1 cellular context compared by ENCODE assay signal in the genomic region with DNA sequence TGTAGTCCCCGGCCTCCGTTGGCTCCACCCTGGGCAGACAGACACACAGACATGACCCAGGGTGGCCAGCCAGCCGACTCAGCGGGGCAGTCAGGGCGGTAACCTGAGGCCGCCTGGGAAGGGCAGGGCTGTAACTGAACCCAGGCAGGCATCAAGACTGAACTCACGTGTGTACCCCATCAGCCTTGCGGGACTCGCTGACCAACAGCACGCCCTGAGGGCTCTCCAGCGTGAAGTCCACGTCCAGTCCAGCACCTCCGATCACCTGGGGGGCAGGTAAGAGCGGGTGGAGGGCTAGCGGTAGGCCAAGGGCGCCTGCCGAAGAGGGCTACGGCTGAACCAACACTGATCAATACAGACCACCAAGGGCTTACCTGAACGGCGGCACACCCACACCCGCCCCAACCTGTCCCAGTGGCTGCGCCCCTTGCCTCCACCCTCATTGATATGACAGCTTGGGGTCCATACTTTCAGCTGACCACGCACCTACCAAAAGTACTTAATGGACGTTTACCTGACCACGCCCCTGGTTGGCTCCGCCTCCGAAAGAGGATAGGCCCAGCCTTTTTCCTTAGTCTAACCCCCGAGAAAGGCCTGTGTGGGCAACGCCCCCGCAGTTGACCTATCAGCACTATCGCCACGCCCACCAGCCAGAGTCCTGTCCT.
TF ChIP-seq lines count a peak whose summit lies in the region.

No MANE protein-coding gene starts in this region.

TF ChIP-seq in HepG2, 621 proteins besides CTCF, POLR2A, EP300 and RAD21 (continues in another document):
- TF ChIP-seq ZNF576 (CRISPR knock-in tag; IDR thresholded peaks at IDR 0.05): 0 out of 2 replicates have a peak, but pooled peaks have one; percentile 52
- TF ChIP-seq SOX5 (CRISPR knock-in tag; IDR thresholded peaks at IDR 0.05; ENCODE audit: borderline replicate concordance): no peak
- TF ChIP-seq LCORL (IDR thresholded peaks at IDR 0.05): no peak
- no peak for TF ChIP-seq LCORL (CRISPR knock-in tag; IDR thresholded peaks at IDR 0.05)
- TF ChIP-seq ZNF318 (CRISPR knock-in tag; IDR thresholded peaks at IDR 0.05): 0 out of 2 replicates have a peak, but pooled peaks have one; percentile 23
- no peak for TF ChIP-seq SRSF9 (IDR thresholded peaks at IDR 0.05; ENCODE audit: borderline replicate concordance, insufficient read depth, low read depth, low read length, poor library complexity, severe bottlenecking)
- no peak for TF ChIP-seq SSRP1 (CRISPR knock-in tag; IDR thresholded peaks at IDR 0.05)
- TF ChIP-seq, protein P1, sequence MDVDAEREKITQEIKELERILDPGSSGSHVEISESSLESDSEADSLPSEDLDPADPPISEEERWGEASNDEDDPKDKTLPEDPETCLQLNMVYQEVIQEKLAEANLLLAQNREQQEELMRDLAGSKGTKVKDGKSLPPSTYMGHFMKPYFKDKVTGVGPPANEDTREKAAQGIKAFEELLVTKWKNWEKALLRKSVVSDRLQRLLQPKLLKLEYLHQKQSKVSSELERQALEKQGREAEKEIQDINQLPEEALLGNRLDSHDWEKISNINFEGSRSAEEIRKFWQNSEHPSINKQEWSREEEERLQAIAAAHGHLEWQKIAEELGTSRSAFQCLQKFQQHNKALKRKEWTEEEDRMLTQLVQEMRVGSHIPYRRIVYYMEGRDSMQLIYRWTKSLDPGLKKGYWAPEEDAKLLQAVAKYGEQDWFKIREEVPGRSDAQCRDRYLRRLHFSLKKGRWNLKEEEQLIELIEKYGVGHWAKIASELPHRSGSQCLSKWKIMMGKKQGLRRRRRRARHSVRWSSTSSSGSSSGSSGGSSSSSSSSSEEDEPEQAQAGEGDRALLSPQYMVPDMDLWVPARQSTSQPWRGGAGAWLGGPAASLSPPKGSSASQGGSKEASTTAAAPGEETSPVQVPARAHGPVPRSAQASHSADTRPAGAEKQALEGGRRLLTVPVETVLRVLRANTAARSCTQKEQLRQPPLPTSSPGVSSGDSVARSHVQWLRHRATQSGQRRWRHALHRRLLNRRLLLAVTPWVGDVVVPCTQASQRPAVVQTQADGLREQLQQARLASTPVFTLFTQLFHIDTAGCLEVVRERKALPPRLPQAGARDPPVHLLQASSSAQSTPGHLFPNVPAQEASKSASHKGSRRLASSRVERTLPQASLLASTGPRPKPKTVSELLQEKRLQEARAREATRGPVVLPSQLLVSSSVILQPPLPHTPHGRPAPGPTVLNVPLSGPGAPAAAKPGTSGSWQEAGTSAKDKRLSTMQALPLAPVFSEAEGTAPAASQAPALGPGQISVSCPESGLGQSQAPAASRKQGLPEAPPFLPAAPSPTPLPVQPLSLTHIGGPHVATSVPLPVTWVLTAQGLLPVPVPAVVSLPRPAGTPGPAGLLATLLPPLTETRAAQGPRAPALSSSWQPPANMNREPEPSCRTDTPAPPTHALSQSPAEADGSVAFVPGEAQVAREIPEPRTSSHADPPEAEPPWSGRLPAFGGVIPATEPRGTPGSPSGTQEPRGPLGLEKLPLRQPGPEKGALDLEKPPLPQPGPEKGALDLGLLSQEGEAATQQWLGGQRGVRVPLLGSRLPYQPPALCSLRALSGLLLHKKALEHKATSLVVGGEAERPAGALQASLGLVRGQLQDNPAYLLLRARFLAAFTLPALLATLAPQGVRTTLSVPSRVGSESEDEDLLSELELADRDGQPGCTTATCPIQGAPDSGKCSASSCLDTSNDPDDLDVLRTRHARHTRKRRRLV (CRISPR knock-in tag; IDR thresholded peaks at IDR 0.05): peak; percentile 2; the same call in 1 of the 2 replicates
- no peak for TF ChIP-seq KAT2B (IDR thresholded peaks at IDR 0.05; ENCODE audit: borderline replicate concordance, low read depth, low read length)
- TF ChIP-seq, protein P2, sequence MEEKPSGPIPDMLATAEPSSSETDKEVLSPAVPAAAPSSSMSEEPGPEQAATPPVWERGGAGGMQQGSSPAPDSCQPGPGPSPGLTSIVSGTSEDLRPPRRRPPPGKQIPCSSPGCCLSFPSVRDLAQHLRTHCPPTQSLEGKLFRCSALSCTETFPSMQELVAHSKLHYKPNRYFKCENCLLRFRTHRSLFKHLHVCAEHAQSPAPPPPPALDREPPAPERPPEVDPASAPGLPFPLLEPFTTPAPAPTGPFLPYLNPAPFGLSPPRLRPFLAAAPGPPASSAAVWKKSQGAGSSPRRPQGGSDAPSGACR (CRISPR knock-in tag; IDR thresholded peaks at IDR 0.05): 0 out of 2 replicates have a peak, but pooled peaks have one; percentile 20
- peak; percentile 27; the same call in 1 of the 2 replicates for TF ChIP-seq ZNF253 (CRISPR knock-in tag; IDR thresholded peaks at IDR 0.05; ENCODE audit: borderline replicate concordance)
- no peak for TF ChIP-seq ZNF883 (CRISPR knock-in tag; IDR thresholded peaks at IDR 0.05; ENCODE audit: not compliant biosample characterization)
- TF ChIP-seq HIVEP1 (CRISPR knock-in tag; IDR thresholded peaks at IDR 0.05): peak; percentile 46; the same call in 1 of the 2 replicates
- no peak for TF ChIP-seq ZNF513 (CRISPR knock-in tag; conservative IDR thresholded peaks at IDR 0.05)
- no peak for TF ChIP-seq SMARCC2 (IDR thresholded peaks at IDR 0.05)
- TF ChIP-seq ATF5 (CRISPR knock-in tag; IDR thresholded peaks at IDR 0.05; ENCODE audit: low read depth): 0 out of 2 replicates have a peak, but pooled peaks have one; percentile 38
- TF ChIP-seq YEATS2 (CRISPR knock-in tag; IDR thresholded peaks at IDR 0.05; ENCODE audit: borderline replicate concordance): no peak
- TF ChIP-seq KLF11 (CRISPR knock-in tag; IDR thresholded peaks at IDR 0.05): no peak
- no peak for TF ChIP-seq ZNF563 (CRISPR knock-in tag; IDR thresholded peaks at IDR 0.05)
- no peak for TF ChIP-seq SIX1 (CRISPR knock-in tag; IDR thresholded peaks at IDR 0.05; ENCODE audit: borderline replicate concordance)
- TF ChIP-seq, protein P3, sequence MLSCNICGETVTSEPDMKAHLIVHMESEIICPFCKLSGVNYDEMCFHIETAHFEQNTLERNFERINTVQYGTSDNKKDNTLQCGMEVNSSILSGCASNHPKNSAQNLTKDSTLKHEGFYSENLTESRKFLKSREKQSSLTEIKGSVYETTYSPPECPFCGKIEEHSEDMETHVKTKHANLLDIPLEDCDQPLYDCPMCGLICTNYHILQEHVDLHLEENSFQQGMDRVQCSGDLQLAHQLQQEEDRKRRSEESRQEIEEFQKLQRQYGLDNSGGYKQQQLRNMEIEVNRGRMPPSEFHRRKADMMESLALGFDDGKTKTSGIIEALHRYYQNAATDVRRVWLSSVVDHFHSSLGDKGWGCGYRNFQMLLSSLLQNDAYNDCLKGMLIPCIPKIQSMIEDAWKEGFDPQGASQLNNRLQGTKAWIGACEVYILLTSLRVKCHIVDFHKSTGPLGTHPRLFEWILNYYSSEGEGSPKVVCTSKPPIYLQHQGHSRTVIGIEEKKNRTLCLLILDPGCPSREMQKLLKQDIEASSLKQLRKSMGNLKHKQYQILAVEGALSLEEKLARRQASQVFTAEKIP (CRISPR knock-in tag; IDR thresholded peaks at IDR 0.05; ENCODE audit: borderline replicate concordance): no peak
- no peak for TF ChIP-seq ZNF891 (CRISPR knock-in tag; IDR thresholded peaks at IDR 0.05)
- TF ChIP-seq ZNF274 (CRISPR knock-in tag; IDR thresholded peaks at IDR 0.05): no peak
- TF ChIP-seq, protein P4, sequence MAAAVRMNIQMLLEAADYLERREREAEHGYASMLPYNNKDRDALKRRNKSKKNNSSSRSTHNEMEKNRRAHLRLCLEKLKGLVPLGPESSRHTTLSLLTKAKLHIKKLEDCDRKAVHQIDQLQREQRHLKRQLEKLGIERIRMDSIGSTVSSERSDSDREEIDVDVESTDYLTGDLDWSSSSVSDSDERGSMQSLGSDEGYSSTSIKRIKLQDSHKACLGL (CRISPR knock-in tag; IDR thresholded peaks at IDR 0.05): 0 out of 2 replicates have a peak, but pooled peaks have one; percentile 57
- TF ChIP-seq, protein P5, sequence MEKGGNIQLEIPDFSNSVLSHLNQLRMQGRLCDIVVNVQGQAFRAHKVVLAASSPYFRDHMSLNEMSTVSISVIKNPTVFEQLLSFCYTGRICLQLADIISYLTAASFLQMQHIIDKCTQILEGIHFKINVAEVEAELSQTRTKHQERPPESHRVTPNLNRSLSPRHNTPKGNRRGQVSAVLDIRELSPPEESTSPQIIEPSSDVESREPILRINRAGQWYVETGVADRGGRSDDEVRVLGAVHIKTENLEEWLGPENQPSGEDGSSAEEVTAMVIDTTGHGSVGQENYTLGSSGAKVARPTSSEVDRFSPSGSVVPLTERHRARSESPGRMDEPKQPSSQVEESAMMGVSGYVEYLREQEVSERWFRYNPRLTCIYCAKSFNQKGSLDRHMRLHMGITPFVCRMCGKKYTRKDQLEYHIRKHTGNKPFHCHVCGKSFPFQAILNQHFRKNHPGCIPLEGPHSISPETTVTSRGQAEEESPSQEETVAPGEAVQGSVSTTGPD (CRISPR knock-in tag; IDR thresholded peaks at IDR 0.05): peak; percentile 26; the same call in 1 of the 2 replicates
- TF ChIP-seq TOPORS (CRISPR knock-in tag; IDR thresholded peaks at IDR 0.05): no peak
- TF ChIP-seq IRF2 (CRISPR knock-in tag; IDR thresholded peaks at IDR 0.05): no peak
- TF ChIP-seq XRCC5 (optimal IDR thresholded peaks at IDR 0.05; ENCODE audit: low read length): peak; percentile 5
- peak; percentile 81 for TF ChIP-seq AGO2 (optimal IDR thresholded peaks at IDR 0.05; ENCODE audit: low read depth, low read length)
- no peak for TF ChIP-seq ZBTB20 (CRISPR knock-in tag; IDR thresholded peaks at IDR 0.05; ENCODE audit: borderline replicate concordance, low read depth)
- no peak for TF ChIP-seq RAD51 (IDR thresholded peaks at IDR 0.05; ENCODE audit: borderline replicate concordance)
- TF ChIP-seq ZEB1 (IDR thresholded peaks at IDR 0.05; ENCODE audit: insufficient replicate concordance, low read depth): no peak
- TF ChIP-seq NFYC (CRISPR knock-in tag; IDR thresholded peaks at IDR 0.05): peak; percentile 74
